19 cellular contexts compared by ENCODE assay signal in the genomic region with DNA sequence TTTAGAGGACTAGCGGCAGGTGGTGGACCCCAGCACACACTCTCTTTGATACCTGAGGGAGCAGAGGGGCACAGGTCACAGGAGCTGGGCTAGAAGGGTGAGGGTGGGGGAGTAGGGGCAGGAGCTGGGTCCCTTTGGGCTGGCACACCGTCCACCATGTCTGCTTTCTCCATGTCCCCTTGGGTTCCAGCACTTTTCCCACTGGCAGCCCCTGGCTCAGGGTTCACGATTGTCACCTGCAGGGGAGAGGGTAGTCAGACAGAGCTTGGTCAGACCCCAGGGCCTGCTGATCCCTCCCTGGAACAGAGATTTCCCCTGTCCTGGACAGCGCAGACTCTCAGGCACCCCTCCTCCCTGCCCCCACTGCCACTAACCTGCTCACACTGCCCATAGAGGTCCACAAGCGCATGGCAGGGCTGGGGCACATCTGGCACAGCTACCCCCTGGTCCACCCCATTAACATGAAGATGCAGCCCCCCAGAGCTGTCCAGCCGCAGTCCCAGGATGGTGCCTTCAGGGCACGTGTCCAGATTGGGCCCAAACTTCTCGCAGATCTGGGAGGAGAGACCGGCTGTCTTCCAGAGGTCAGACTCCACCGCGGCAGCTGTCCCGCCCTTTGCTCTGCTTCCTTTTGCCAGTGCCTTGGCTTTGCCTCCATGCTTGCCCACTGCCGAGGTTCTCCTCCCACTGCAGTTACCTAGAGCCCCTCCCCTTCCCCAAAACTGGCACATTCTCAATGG. TPM values are rescaled to one million over a fixed set of nuclear protein-coding genes. Genes with fewer than 3 reads are reported as not detected.
A peak's percentile ranks its signal among the peaks of the same experiment; 100 is the strongest.
DNase-seq lines count a peak whose midpoint lies in the region; ATAC-seq and TF ChIP-seq lines count a peak whose summit lies in the region.
"Had no signal": no experiment of that assay in that cellular context is flagged by ENCODE, and none has a peak within 500 bp of the region (broad histone marks: within the 10 kb centered on the region; RNA-seq: fewer than 3 reads in every experiment).

No MANE protein-coding gene starts in this region.

- peaks cover 11 to 23% (median 16%) of the 10 kb centered on the region in 4 donors for H3K4me1 ChIP-seq in transverse colon

- no peak for TF ChIP-seq CTCF in RWPE1 (conservative IDR thresholded peaks at IDR 0.05; ENCODE audit: low read depth)
- no peak for TF ChIP-seq CTCF in nephron (IDR thresholded peaks at IDR 0.05; ENCODE audit: unreplicated experiment in 3 of 3)
- TF ChIP-seq CTCF in type B pancreatic cell (conservative IDR thresholded peaks at IDR 0.05), result no peak
- no peak for TF ChIP-seq CTCF in transverse colon (IDR thresholded peaks at IDR 0.05)

- H3K36me3 ChIP-seq in transverse colon, result peaks cover 0 to 25% (median 9%) of the 10 kb centered on the region in 4 donors

- in situ Hi-C loops in transverse colon (cut with MboI; ENCODE audit: low pct_ligation_motif_present in 1 of 4, low pct_unique_long_range_greater_than_20kb in 1 of 4, low sequenced_read_pairs in 3 of 4), result no loop called here

- no peak for TF ChIP-seq POLR2A in transverse colon (IDR thresholded peaks at IDR 0.05)

- intact Hi-C loops in transverse colon (cut with DNase I; ENCODE audit: low total_unique reads), result no loop called here

- POLR2A ChIA-PET in RWPE1 (lab: Yijun Ruan, JAX; ENCODE audit: low non-redundant PET), result no interaction called here

- peaks cover 17% of the 10 kb centered on the region for H3K4me1 Mint-ChIP-seq in activated naive CD8-positive, alpha-beta T cell (ENCODE audit: low read depth)
- H3K4me1 Mint-ChIP-seq in activated naive CD8-positive, alpha-beta T cell treated with anti-CD3 and anti-CD28 coated beads, Interleukin-2, amount 50 U/mL, for 24 hours, result peaks cover 23% of the 10 kb centered on the region
- H3K4me1 Mint-ChIP-seq in nephron (peaks cover 16% of the 10 kb centered on the region), type B pancreatic cell (ENCODE audit: unreplicated experiment) (peaks cover 10% of the 10 kb centered on the region)

- H3K9me3 Mint-ChIP-seq in activated naive CD8-positive, alpha-beta T cell (ENCODE audit: low read depth), result no peaks in the 10 kb centered on the region
- H3K9me3 Mint-ChIP-seq in activated naive CD8-positive, alpha-beta T cell treated with anti-CD3 and anti-CD28 coated beads, Interleukin-2, amount 50 U/mL, for 24 hours, result no peaks in the 10 kb centered on the region
- H3K9me3 Mint-ChIP-seq in nephron, result no peaks in the 10 kb centered on the region
- H3K9me3 Mint-ChIP-seq in type B pancreatic cell, result no peaks in the 10 kb centered on the region
- H3K9me3 Mint-ChIP-seq: CD8-positive, alpha-beta memory T cell; H9 had no signal

- no peak for TF ChIP-seq EP300 in transverse colon (IDR thresholded peaks at IDR 0.05; ENCODE audit: low read depth)

- peaks cover 2% of the 10 kb centered on the region for H3K36me3 Mint-ChIP-seq in activated naive CD8-positive, alpha-beta T cell
- peaks cover 34% of the 10 kb centered on the region for H3K36me3 Mint-ChIP-seq in activated naive CD8-positive, alpha-beta T cell treated with anti-CD3 and anti-CD28 coated beads, Interleukin-2, amount 50 U/mL, for 24 hours (ENCODE audit: low read depth)
- H3K36me3 Mint-ChIP-seq in nephron (ENCODE audit: low read depth) (peaks cover 50% of the 10 kb centered on the region), type B pancreatic cell (peaks cover 10% of the 10 kb centered on the region)

- H3K27ac ChIP-seq in RWPE1, result peak overlapping the region; percentile 93
- H3K27ac ChIP-seq in transverse colon, result no peak overlapping the region

- no peak overlapping the region for H3K4me3 Mint-ChIP-seq in activated naive CD8-positive, alpha-beta T cell
- H3K4me3 Mint-ChIP-seq in activated naive CD8-positive, alpha-beta T cell treated with anti-CD3 and anti-CD28 coated beads, Interleukin-2, amount 50 U/mL, for 24 hours, result no peak overlapping the region
- peak overlapping the region; percentile 44 to 85 (median 70) for H3K4me3 Mint-ChIP-seq in nephron
- peak overlapping the region; percentile 57 for H3K4me3 Mint-ChIP-seq in type B pancreatic cell

- DNase-seq in activated naive CD8-positive, alpha-beta T cell treated with anti-CD3 and anti-CD28 coated beads, Interleukin-2, amount 50 U/mL, for 24 hours, result no peak
- DNase-seq in RWPE1 (ENCODE audit: low spot score) (no peak), type B pancreatic cell (ENCODE audit: extremely low spot score, unreplicated experiment) (no peak), transverse colon (no peak), NCI-H2107 treated with DMSO at 0.1 percent for 48 hours (lab: John Stamatoyannopoulos, UW; ENCODE audit: unreplicated experiment) (no peak)
- DNase-seq: ACHN; CD8-positive, alpha-beta memory T cell; DND-41; GDM1; H9; IMR-90; Kasumi-1; NCI-H1930; NCI-H510A treated with DMSO at 0.1 percent for 48 hours; SHP77 treated with DMSO at 0.1 percent for 48 hours had no signal

- WGBS in transverse colon (ENCODE audit: low coverage in 1 of 2), 2 donors, result 40 to 88% methylated on average over 1 to 11 of the region's 13 CpGs

- CTCF ChIA-PET in RWPE1 (lab: Yijun Ruan, JAX), result interaction anchor here (0.6 kb wide), 1 partner anchor 29 kb away, joined by 3 read pairs; no protein-coding TSS in a partner anchor

- H3K27me3 ChIP-seq in transverse colon, result no peaks in the 10 kb centered on the region

- no peak for ATAC-seq in activated naive CD8-positive, alpha-beta T cell treated with anti-CD3 and anti-CD28 coated beads, Interleukin-2, amount 50 U/mL, for 24 hours
- ATAC-seq in GM18519 (IDR thresholded peaks at IDR 0.05; ENCODE audit: low FRiP score, unreplicated experiment), result no peak

- no peak overlapping the region for H3K4me3 ChIP-seq in transverse colon

- H3K27me3 Mint-ChIP-seq in activated naive CD8-positive, alpha-beta T cell, result no peaks in the 10 kb centered on the region
- H3K27me3 Mint-ChIP-seq in activated naive CD8-positive, alpha-beta T cell treated with anti-CD3 and anti-CD28 coated beads, Interleukin-2, amount 50 U/mL, for 24 hours, result no peaks in the 10 kb centered on the region
- H3K27me3 Mint-ChIP-seq in nephron (ENCODE audit: low read depth) (no peaks in the 10 kb centered on the region), type B pancreatic cell (no peaks in the 10 kb centered on the region)

- H3K27ac Mint-ChIP-seq in activated naive CD8-positive, alpha-beta T cell, result peak overlapping the region; percentile 46
- H3K27ac Mint-ChIP-seq in activated naive CD8-positive, alpha-beta T cell treated with anti-CD3 and anti-CD28 coated beads, Interleukin-2, amount 50 U/mL, for 24 hours, result no peak overlapping the region
- H3K27ac Mint-ChIP-seq in nephron (no peak overlapping the region), type B pancreatic cell (peak overlapping the region; percentile 75)

- H3K9me3 ChIP-seq in transverse colon, result no peaks in the 10 kb centered on the region

RNA-seq across cellular contexts. Expression of gene GPS2, which starts 3.1 kb away (rescaled TPM):
- 75.0 and 75.4 TPM in 2 replicates for total RNA-seq in type B pancreatic cell (ENCODE audit: low replicate concordance)
- 100 to 1,000 TPM in 3 of 4 donors, 10 to 100 TPM in 1; 96.5 to 578 (median 150) TPM for total RNA-seq in transverse colon

RNA-seq across cellular contexts. Expression of gene NEURL4, which starts 10.8 kb away (rescaled TPM):
- total RNA-seq in type B pancreatic cell (ENCODE audit: low replicate concordance) (49.9 and 61.5 TPM in 2 replicates), transverse colon (100 to 1,000 TPM in 1 of 4 donors, 10 to 100 TPM in 3; 27.8 to 109 (median 35.0) TPM)

RNA-seq across cellular contexts. Expression of gene EIF5A, which starts 10.9 kb away (rescaled TPM):
- total RNA-seq in type B pancreatic cell (ENCODE audit: low replicate concordance), result 454 and 510 TPM in 2 replicates
- 100 to 1,000 TPM in 3 of 4 donors, 10 to 100 TPM in 1; 91.3 to 188 (median 149) TPM for total RNA-seq in transverse colon

RNA-seq across cellular contexts. Expression of gene ACAP1, which starts 18.0 kb away (rescaled TPM):
- total RNA-seq in type B pancreatic cell (ENCODE audit: low replicate concordance) (3.2 and 8.3 TPM in 2 replicates), transverse colon (10 to 100 TPM in 2 of 4 donors, 1 to 10 TPM in 2; 4.8 to 21.0 (median 10.0) TPM)
- total RNA-seq: HT-29 had no signal

RNA-seq across cellular contexts. Expression of gene YBX2, which starts 23.9 kb away (rescaled TPM):
- total RNA-seq in type B pancreatic cell (ENCODE audit: low replicate concordance), result 4.5 and 7.0 TPM in 2 replicates
- 100 to 1,000 TPM in 1 of 4 donors, 10 to 100 TPM in 3; 23.1 to 151 (median 43.4) TPM for total RNA-seq in transverse colon
- total RNA-seq: IMR-90 had no signal

Comparison
In these comparisons a context has a peak if more than half of its experiments do, and no peak if none do; other contexts are left out.
1. H3K27ac Mint-ChIP-seq: peak in activated naive CD8-positive, alpha-beta T cell (single experiment) and type B pancreatic cell (single experiment); none in activated naive CD8-positive, alpha-beta T cell treated with anti-CD3 and anti-CD28 coated beads, Interleukin-2, amount 50 U/mL, for 24 hours (single experiment) and nephron (0 of 3).
2. H3K4me3 Mint-ChIP-seq: peak in nephron (3 of 3) and type B pancreatic cell (single experiment); none in activated naive CD8-positive, alpha-beta T cell (single experiment) and activated naive CD8-positive, alpha-beta T cell treated with anti-CD3 and anti-CD28 coated beads, Interleukin-2, amount 50 U/mL, for 24 hours (single experiment).